Comparison of ENCODE assay signal across 13 cellular contexts in the genomic region with DNA sequence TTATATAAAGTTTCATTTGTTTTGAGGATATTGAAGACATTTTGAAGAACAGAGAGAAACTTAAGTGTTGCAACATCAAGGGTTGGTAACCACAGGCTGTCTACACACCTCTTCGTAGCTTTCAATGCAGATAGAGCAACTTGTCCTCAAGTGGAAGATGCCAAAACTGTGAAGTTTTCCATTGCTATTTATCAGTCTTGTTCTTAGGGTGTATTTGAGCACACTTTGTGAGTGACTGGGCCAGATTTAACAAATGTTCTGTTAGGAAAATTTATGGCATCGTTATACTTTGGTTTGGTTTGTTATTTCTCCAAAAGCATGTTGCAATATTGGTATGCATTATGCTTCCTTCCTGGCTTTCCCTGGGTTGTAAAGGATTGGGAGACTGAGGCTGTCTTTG.
"Had no signal": no experiment of that assay in that cellular context is flagged by ENCODE, and none has a peak within 500 bp of the region (broad histone marks: within the 10 kb centered on the region; RNA-seq: fewer than 3 reads in every experiment).

No MANE protein-coding gene starts in this region.

- H3K9me3 ChIP-seq: gastroesophageal sphincter, lower lobe of right lung, upper lobe of left lung had no signal

- ATAC-seq: activated CD4-positive, CD25-positive, alpha-beta regulatory T cell treated with anti-CD3 and anti-CD28 coated beads, Interleukin-2, amount 50 U/mL, for 24 hours; gastroesophageal sphincter; left cardiac atrium; lower lobe of right lung had no signal

- H3K27me3 ChIP-seq: gastroesophageal sphincter, upper lobe of left lung had no signal

- H3K27ac ChIP-seq: lower lobe of right lung, skin epidermis, upper lobe of left lung had no signal

- H3K4me3 ChIP-seq: gastroesophageal sphincter, lower lobe of right lung, skin epidermis, upper lobe of left lung had no signal

- DNase-seq: activated naive CD4-positive, alpha-beta T cell treated with Interleukin-2 at 50 U/mL for 16 hours; endodermal cell; erythroblast; left cardiac atrium; lower lobe of right lung; occipital lobe; stimulated activated CD4-positive, alpha-beta T cell treated with anti-CD3 and anti-CD28 coated beads, Interleukin-4, amount 100 ng/mL, for 24 hours; stimulated activated naive CD4-positive, alpha-beta T cell; substantia nigra; upper lobe of left lung had no signal
